ENCODE assay signal across 13 cellular contexts in genomic region chr2:45885111-45885685, GRCh38.
DNase-seq lines count a peak whose midpoint lies in the region; ATAC-seq, FAIRE-seq and TF ChIP-seq lines count a peak whose summit lies in the region.
"Had no signal": no experiment of that assay in that cellular context is flagged by ENCODE, and none has a peak within 500 bp of the region (broad histone marks: within the 10 kb centered on the region; RNA-seq: fewer than 3 reads in every experiment).

No MANE protein-coding gene starts in this region.

- ATAC-seq in HG03442 (IDR thresholded peaks at IDR 0.05; ENCODE audit: unreplicated experiment), result no peak
- ATAC-seq: activated naive CD8-positive, alpha-beta T cell treated with anti-CD3 and anti-CD28 coated beads, Interleukin-2, amount 50 U/mL, for 24 hours had no signal

- peaks cover 0 to 55% (median 43%) of the 10 kb centered on the region in 4 donors for H3K4me1 ChIP-seq in tibial artery

- H3K27ac ChIP-seq in tibial artery, result peak overlapping the region; percentile 14 to 47

- FAIRE-seq in RCC 7860 (lab: Jason Lieb, UNC), result no peak
- FAIRE-seq: endometrium had no signal

- intact Hi-C loops in tibial artery (cut with DNase I; ENCODE audit: low total_unique reads), result no loop called here

- H3K9me3 ChIP-seq in tibial artery, result no peaks in the 10 kb centered on the region

- no peaks in the 10 kb centered on the region for H3K27me3 ChIP-seq in tibial artery

- H3K36me3 ChIP-seq in tibial artery, result no peaks in the 10 kb centered on the region

- H3K4me3 ChIP-seq in tibial artery, result no peak overlapping the region

- no peak for TF ChIP-seq CTCF in tibial artery (IDR thresholded peaks at IDR 0.05)

- DNase-seq in NCI-H187 treated with DMSO at 0.1 percent for 48 hours (lab: John Stamatoyannopoulos, UW) (peak; percentile 63), NCI-H187 (lab: John Stamatoyannopoulos, UW) (no peak), astrocyte of the hippocampus (ENCODE audit: low read depth, low spot score) (peak; percentile 31), left kidney (ENCODE audit: low read depth, low spot score) (peak; percentile 34), tibial artery (no peak), RCC 7860 (ENCODE audit: low spot score) (no peak), DMS114 treated with DMSO at 0.1 percent for 48 hours (lab: John Stamatoyannopoulos, UW; ENCODE audit: unreplicated experiment) (no peak)
- DNase-seq: activated CD8-positive, alpha-beta memory T cell treated with anti-CD3 and anti-CD28 coated beads for 24 hours; activated naive CD8-positive, alpha-beta T cell treated with anti-CD3 and anti-CD28 coated beads, Interleukin-2, amount 50 U/mL, for 24 hours; GOT3; islet precursor cell had no signal

Comparison
In these comparisons a context has a peak if more than half of its experiments do, and no peak if none do; other contexts are left out.
1. DNase-seq: peak in NCI-H187 treated with DMSO at 0.1 percent for 48 hours (single experiment), astrocyte of the hippocampus (single experiment) and left kidney (single experiment); none in NCI-H187 (0 of 2), tibial artery (0 of 2), RCC 7860 (single experiment) and DMS114 treated with DMSO at 0.1 percent for 48 hours (single experiment).